In genomic region chr17:42999003-42999525, GRCh38 we compare ENCODE assay signal across 8 cellular contexts. TPM values are rescaled to one million over a fixed set of nuclear protein-coding genes. Genes with fewer than 3 reads are reported as not detected.
A peak's percentile ranks its signal among the peaks of the same experiment; 100 is the strongest.
DNase-seq lines count a peak whose midpoint lies in the region; ATAC-seq and TF ChIP-seq lines count a peak whose summit lies in the region.

No MANE protein-coding gene starts in this region.

- H4K20me1 ChIP-seq in HCT116 (ENCODE audit: insufficient read depth) = no peaks in the 10 kb centered on the region

- peak overlapping the region; percentile 97 to 99 for H3K4me3 ChIP-seq in HCT116 (replicated peaks in 1 of 2; ENCODE audit: low read depth in 1 of 2, low read length in 2 of 2)
- H3K4me3 ChIP-seq in iPS DF 6.9 (ENCODE audit: low read length) = peak overlapping the region; percentile 95
- peak overlapping the region; percentile 62 to 97 (median 73) for H3K4me3 ChIP-seq in spleen

- H3K4me1 ChIP-seq in HCT116 (ENCODE audit: control insufficient read depth in 1 of 2, insufficient read depth in 2 of 2, low read length in 2 of 2) (peaks cover 13 to 56% of the 10 kb centered on the region in 2 experiments), iPS DF 6.9 (ENCODE audit: control insufficient read depth, insufficient read depth, low read length) (0 out of 2 replicates have a peak, but pooled peaks cover 1% of the 10 kb centered on the region), spleen (peaks cover 13 to 66% (median 52%) of the 10 kb centered on the region in 6 donors)

- no peaks in the 10 kb centered on the region for H3K27me3 Mint-ChIP-seq in activated T-helper 1 cell treated with anti-CD3 and anti-CD28 coated beads, Interleukin-12 subunit alpha, Interleukin-12 subunit beta, Interleukin-2, Interleukin-4 antibody, amounts not matched to agents 30 ng/mL and 10 ng/mL and 1 ng/mL, durations not matched to agents 14 hours and 24 hours and 36 hours (ENCODE audit: insufficient read depth)

- peak overlapping the region; percentile 92 for H3K27ac ChIP-seq in HCT116 (ENCODE audit: low read depth, low read length)
- no peak overlapping the region for H3K27ac ChIP-seq in iPS DF 6.9 (ENCODE audit: low read length)
- H3K27ac ChIP-seq in spleen = peak overlapping the region; percentile 82 to 96 (median 91)

- H3K9ac ChIP-seq in HCT116 (ENCODE audit: low read length) = peak overlapping the region; percentile 99

- RAD21 ChIA-PET in HCT116 (lab: Charles Lee; ENCODE audit: low non-redundant PET in 1 of 2, low total read pairs in 2 of 2, uncharacterized antibody in 2 of 2, unreplicated experiment in 2 of 2) = no interaction called here

- H3K4me2 ChIP-seq in HCT116 (ENCODE audit: low read length) = peak overlapping the region; percentile 98

- WGBS in iPS DF 6.9 (ENCODE audit: insufficient coverage, insufficient read length) = no CpG with 5 or more reads among the region's 10 CpGs
- 7 to 21% (median 15%) methylated on average over 10 of the region's 10 CpGs for WGBS in spleen, 5 donors

- peaks cover 41% of the 10 kb centered on the region for H3K79me2 ChIP-seq in HCT116 (ENCODE audit: insufficient read depth, low read length)

- TF ChIP-seq CTCF in HCT116 (IDR thresholded peaks at IDR 0.05 in 2 of 3, conservative IDR thresholded peaks at IDR 0.05 in 1 of 3; ENCODE audit: borderline replicate concordance in 1 of 3, insufficient read depth in 1 of 3, low read depth in 2 of 3, low read length in 2 of 3) (no peak), spleen (IDR thresholded peaks at IDR 0.05 in 8 of 11, conservative IDR thresholded peaks at IDR 0.05 in 3 of 11) (no peak)

- no peak for DNase-seq in HCT116 (ENCODE audit: low read depth, low spot score)
- DNase-seq in activated T-helper 1 cell treated with anti-CD3 and anti-CD28 coated beads, Interleukin-12 subunit alpha, Interleukin-12 subunit beta, Interleukin-2, Interleukin-4 antibody, amounts not matched to agents 30 ng/mL and 10 ng/mL and 1 ng/mL, durations not matched to agents 14 hours and 24 hours and 36 hours (ENCODE audit: low spot score) = no peak
- DNase-seq in iPS DF 6.9 (ENCODE audit: low read depth, low spot score) = no peak
- DNase-seq in spleen = no peak
- no peak for DNase-seq in stimulated activated naive CD4-positive, alpha-beta T cell (lab: John Stamatoyannopoulos, UW)
- DNase-seq in stimulated activated CD4-positive, alpha-beta T cell treated with anti-CD3 and anti-CD28 coated beads, Interleukin-2, amount 100 ng/mL, for 48 hours = no peak

- POLR2A ChIA-PET in HCT116 (lab: Charles Lee) = interaction anchor here (1.4 to 2.4 kb wide), 4 partner anchors 9 to 369 kb away, joined by 4 to 38 read pairs (median 13); partner anchors contain the start of genes BECN1, IFI35, RND2 and VAT1

- no peak for TF ChIP-seq POLR2A in HCT116 (IDR thresholded peaks at IDR 0.05; ENCODE audit: borderline replicate concordance, extremely low read depth, insufficient read depth, insufficient read length)
- no peak for TF ChIP-seq POLR2A in spleen (IDR thresholded peaks at IDR 0.05)

- no peaks in the 10 kb centered on the region for H3K9me3 Mint-ChIP-seq in activated T-helper 1 cell treated with anti-CD3 and anti-CD28 coated beads, Interleukin-12 subunit alpha, Interleukin-12 subunit beta, Interleukin-2, Interleukin-4 antibody, amounts not matched to agents 30 ng/mL and 10 ng/mL and 1 ng/mL, durations not matched to agents 14 hours and 24 hours and 36 hours

- ATAC-seq in HCT116 = no peak
- no peak for ATAC-seq in GM21390 (IDR thresholded peaks at IDR 0.05; ENCODE audit: unreplicated experiment)
- no peak for ATAC-seq in GM18520 (IDR thresholded peaks at IDR 0.05; ENCODE audit: unreplicated experiment)

- peaks cover 14 to 32% of the 10 kb centered on the region in 2 experiments for H3K36me3 ChIP-seq in HCT116 (ENCODE audit: control insufficient read depth in 1 of 2, insufficient read depth in 2 of 2, low read length in 2 of 2)
- H3K36me3 ChIP-seq in iPS DF 6.9 (ENCODE audit: control insufficient read depth, insufficient read depth, low read length) = peaks cover 30% of the 10 kb centered on the region
- H3K36me3 ChIP-seq in spleen = peaks cover 0 to 62% (median 43%) of the 10 kb centered on the region in 6 donors

- intact Hi-C loops in HCT116 (cut with micrococcal nuclease) = no loop called here
- intact Hi-C loops in activated T-helper 1 cell treated with anti-CD3 and anti-CD28 coated beads, Interleukin-12 subunit alpha, Interleukin-12 subunit beta, Interleukin-2, Interleukin-4 antibody, amounts not matched to agents 30 ng/mL and 10 ng/mL and 1 ng/mL, durations not matched to agents 14 hours and 24 hours and 36 hours (cut with micrococcal nuclease) = no loop called here
- intact Hi-C loops in spleen (cut with DNase I; ENCODE audit: low total_unique reads) = no loop called here

- peaks cover 23% of the 10 kb centered on the region for H3K4me1 Mint-ChIP-seq in activated T-helper 1 cell treated with anti-CD3 and anti-CD28 coated beads, Interleukin-12 subunit alpha, Interleukin-12 subunit beta, Interleukin-2, Interleukin-4 antibody, amounts not matched to agents 30 ng/mL and 10 ng/mL and 1 ng/mL, durations not matched to agents 14 hours and 24 hours and 36 hours (ENCODE audit: low read depth)

- CTCF ChIA-PET in HCT116 (lab: Charles Lee) = interaction anchor here (1.7 kb wide), 1 partner anchor 25 kb away, joined by 12 read pairs; the partner anchor contains the start of gene RND2

- H3K27ac Mint-ChIP-seq in activated T-helper 1 cell treated with anti-CD3 and anti-CD28 coated beads, Interleukin-12 subunit alpha, Interleukin-12 subunit beta, Interleukin-2, Interleukin-4 antibody, amounts not matched to agents 30 ng/mL and 10 ng/mL and 1 ng/mL, durations not matched to agents 14 hours and 24 hours and 36 hours = peak overlapping the region; percentile 96

- peak overlapping the region; percentile 94 for H3K4me3 Mint-ChIP-seq in activated T-helper 1 cell treated with anti-CD3 and anti-CD28 coated beads, Interleukin-12 subunit alpha, Interleukin-12 subunit beta, Interleukin-2, Interleukin-4 antibody, amounts not matched to agents 30 ng/mL and 10 ng/mL and 1 ng/mL, durations not matched to agents 14 hours and 24 hours and 36 hours

- peaks cover 42% of the 10 kb centered on the region for H3K36me3 Mint-ChIP-seq in activated T-helper 1 cell treated with anti-CD3 and anti-CD28 coated beads, Interleukin-12 subunit alpha, Interleukin-12 subunit beta, Interleukin-2, Interleukin-4 antibody, amounts not matched to agents 30 ng/mL and 10 ng/mL and 1 ng/mL, durations not matched to agents 14 hours and 24 hours and 36 hours (ENCODE audit: low read depth)

- H2AFZ ChIP-seq in HCT116 (ENCODE audit: low read depth, low read length, poor library complexity, severe bottlenecking) = no peak overlapping the region

- no peaks in the 10 kb centered on the region for H3K9me2 ChIP-seq in HCT116 (ENCODE audit: insufficient read depth)

- TF ChIP-seq RAD21 in HCT116 (IDR thresholded peaks at IDR 0.05; ENCODE audit: low read depth) = no peak

- no TSS peak for BruUV-seq in HCT116 (replicated peaks; lab: Mats Ljungman, UMichigan)

- H3K27me3 ChIP-seq in HCT116 (ENCODE audit: insufficient read depth, low read length) (no peaks in the 10 kb centered on the region), iPS DF 6.9 (ENCODE audit: control insufficient read depth, insufficient read depth, low read length) (no peaks in the 10 kb centered on the region), spleen (replicated peaks in 1 of 7) (no peaks in the 10 kb centered on the region)

- H3K9me3 ChIP-seq in HCT116 (ENCODE audit: control insufficient read depth in 1 of 2, insufficient read depth in 1 of 2, low read depth in 1 of 2, low read length in 2 of 2) (no peaks in the 10 kb centered on the region), iPS DF 6.9 (ENCODE audit: control insufficient read depth, insufficient read depth, low read length) (no peaks in the 10 kb centered on the region), spleen (no peaks in the 10 kb centered on the region)

TF ChIP-seq in HCT116, 20 proteins besides CTCF, POLR2A, EP300 and RAD21 (continues in another document):
- TF ChIP-seq TCF7L2 (IDR thresholded peaks at IDR 0.05; ENCODE audit: borderline replicate concordance, extremely low read depth, insufficient read depth, insufficient read length) = no peak

RNA-seq across cellular contexts. Expression of gene RPL27, which starts 0.8 kb away (rescaled TPM):
- 1,295 TPM for total RNA-seq in HCT116 (2021; ENCODE audit: unreplicated experiment)
- polyA plus RNA-seq in HCT116 (2012) = 3,138 and 4,236 TPM in 2 replicates
- 1,049 and 1,126 TPM in 2 replicates for total RNA-seq in activated T-helper 1 cell treated with anti-CD3 and anti-CD28 coated beads, Interleukin-12 subunit alpha, Interleukin-12 subunit beta, Interleukin-2, Interleukin-4 antibody, amounts not matched to agents 30 ng/mL and 10 ng/mL and 1 ng/mL, durations not matched to agents 14 hours and 24 hours and 36 hours
- total RNA-seq in spleen = 1,000 to 10,000 TPM in 3 of 7 donors, 100 to 1,000 TPM in 4; 702 to 1,170 (median 925) TPM
- polyA plus RNA-seq in spleen = 1,000 to 10,000 TPM; 5,502 to 6,357 (median 5,985) TPM

RNA-seq across cellular contexts. Expression of gene IFI35, which starts 7.5 kb away (rescaled TPM):
- 14.8 TPM for total RNA-seq in HCT116 (2021; ENCODE audit: unreplicated experiment)
- 22.9 and 23.5 TPM in 2 replicates for polyA plus RNA-seq in HCT116 (2012)
- total RNA-seq in activated T-helper 1 cell treated with anti-CD3 and anti-CD28 coated beads, Interleukin-12 subunit alpha, Interleukin-12 subunit beta, Interleukin-2, Interleukin-4 antibody, amounts not matched to agents 30 ng/mL and 10 ng/mL and 1 ng/mL, durations not matched to agents 14 hours and 24 hours and 36 hours = 65.8 and 67.0 TPM in 2 replicates
- 10 to 100 TPM; 45.5 to 63.3 (median 51.9) TPM for total RNA-seq in spleen
- polyA plus RNA-seq in spleen = 10 to 100 TPM; 38.0 to 64.8 (median 40.6) TPM

RNA-seq across cellular contexts. Expression of gene RUNDC1, which starts 18.7 kb away (rescaled TPM):
- total RNA-seq in HCT116 (2021; ENCODE audit: unreplicated experiment) (13.0 TPM), spleen (10 to 100 TPM; 17.1 to 27.9 (median 22.4) TPM)
- polyA plus RNA-seq in HCT116 (2012) = 9.8 and 10.2 TPM in 2 replicates
- 16.9 and 18.8 TPM in 2 replicates for total RNA-seq in activated T-helper 1 cell treated with anti-CD3 and anti-CD28 coated beads, Interleukin-12 subunit alpha, Interleukin-12 subunit beta, Interleukin-2, Interleukin-4 antibody, amounts not matched to agents 30 ng/mL and 10 ng/mL and 1 ng/mL, durations not matched to agents 14 hours and 24 hours and 36 hours
- polyA plus RNA-seq in spleen = 10 to 100 TPM in 1 of 3 donors, 1 to 10 TPM in 2; 6.7 to 10.5 (median 8.2) TPM

RNA-seq across cellular contexts. Expression of gene PTGES3L, which starts 19.2 kb away (rescaled TPM):
- total RNA-seq in HCT116 (2021; ENCODE audit: unreplicated experiment) = 1.7 TPM
- polyA plus RNA-seq in HCT116 (2012) = 0.86 and 1.1 TPM in 2 replicates
- total RNA-seq in activated T-helper 1 cell treated with anti-CD3 and anti-CD28 coated beads, Interleukin-12 subunit alpha, Interleukin-12 subunit beta, Interleukin-2, Interleukin-4 antibody, amounts not matched to agents 30 ng/mL and 10 ng/mL and 1 ng/mL, durations not matched to agents 14 hours and 24 hours and 36 hours = 1.0 and 1.6 TPM in 2 replicates
- 1 to 10 TPM in 3 of 7 donors, under 1 TPM in 3, not detected in 1; 0.61 to 1.8 (median 1.1) TPM for total RNA-seq in spleen
- polyA plus RNA-seq in spleen = under 1 TPM; 0.70 to 0.93 (median 0.89) TPM

RNA-seq across cellular contexts. Expression of gene VAT1, which starts 23.1 kb away (rescaled TPM):
- total RNA-seq in HCT116 (2021; ENCODE audit: unreplicated experiment) (197 TPM), spleen (100 to 1,000 TPM in 1 of 7 donors, 10 to 100 TPM in 6; 55.4 to 144 (median 79.0) TPM)
- 247 and 289 TPM in 2 replicates for polyA plus RNA-seq in HCT116 (2012)
- total RNA-seq in activated T-helper 1 cell treated with anti-CD3 and anti-CD28 coated beads, Interleukin-12 subunit alpha, Interleukin-12 subunit beta, Interleukin-2, Interleukin-4 antibody, amounts not matched to agents 30 ng/mL and 10 ng/mL and 1 ng/mL, durations not matched to agents 14 hours and 24 hours and 36 hours = 17.3 TPM in 2 replicates
- polyA plus RNA-seq in spleen = 10 to 100 TPM; 20.3 to 64.5 (median 27.0) TPM
